ENCODE assay signal across 1 cellular context in the genomic region with DNA sequence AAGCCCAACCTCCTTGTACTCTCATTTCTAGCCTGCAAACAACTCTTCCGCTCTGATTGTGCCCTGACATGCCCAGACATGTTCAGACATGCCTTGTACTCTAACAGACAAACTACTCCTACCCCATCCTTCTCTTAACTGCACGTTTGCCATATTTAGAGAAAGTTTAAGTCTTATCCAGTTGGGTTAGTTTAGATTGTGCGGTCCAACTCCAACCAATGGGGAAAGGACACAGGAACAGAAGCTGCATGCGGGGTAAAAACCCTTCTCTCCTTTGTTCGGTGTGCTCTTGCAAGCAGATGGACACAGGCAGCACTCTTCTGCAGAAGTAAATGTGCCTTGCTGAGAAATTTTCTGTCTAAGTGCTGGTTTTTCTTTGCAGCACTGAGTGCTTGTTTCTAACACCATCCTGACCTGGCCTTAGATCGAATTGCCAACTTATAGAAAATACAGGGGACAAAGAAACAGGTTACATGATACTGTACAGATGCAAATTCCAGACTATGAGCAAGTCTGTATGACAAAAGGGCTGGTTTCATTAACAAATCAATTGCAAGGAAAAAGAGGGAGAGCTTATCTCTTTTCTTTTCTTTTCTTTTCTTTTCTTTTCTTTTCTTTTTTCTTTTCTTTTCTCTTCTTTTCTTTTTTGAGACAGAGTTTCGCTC.
A peak's percentile ranks its signal among the peaks of the same experiment; 100 is the strongest.
TF ChIP-seq lines count a peak whose summit lies in the region.

No MANE protein-coding gene starts in this region.

TF ChIP-seq in HEK293, 187 proteins besides CTCF, POLR2A, EP300 and RAD21 (continued from another document):
- TF ChIP-seq ZNF140 (tag by site-specific recombination; IDR thresholded peaks at IDR 0.05): peak; percentile 79
- peak; percentile 100 for TF ChIP-seq TRIM28 (IDR thresholded peaks at IDR 0.05; ENCODE audit: borderline replicate concordance, low read length)
- TF ChIP-seq, protein P1, sequence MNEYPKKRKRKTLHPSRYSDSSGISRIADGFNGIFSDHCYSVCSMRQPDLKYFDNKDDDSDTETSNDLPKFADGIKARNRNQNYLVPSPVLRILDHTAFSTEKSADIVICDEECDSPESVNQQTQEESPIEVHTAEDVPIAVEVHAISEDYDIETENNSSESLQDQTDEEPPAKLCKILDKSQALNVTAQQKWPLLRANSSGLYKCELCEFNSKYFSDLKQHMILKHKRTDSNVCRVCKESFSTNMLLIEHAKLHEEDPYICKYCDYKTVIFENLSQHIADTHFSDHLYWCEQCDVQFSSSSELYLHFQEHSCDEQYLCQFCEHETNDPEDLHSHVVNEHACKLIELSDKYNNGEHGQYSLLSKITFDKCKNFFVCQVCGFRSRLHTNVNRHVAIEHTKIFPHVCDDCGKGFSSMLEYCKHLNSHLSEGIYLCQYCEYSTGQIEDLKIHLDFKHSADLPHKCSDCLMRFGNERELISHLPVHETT (tag by site-specific recombination; IDR thresholded peaks at IDR 0.05): no peak
- no peak for TF ChIP-seq ZBTB1 (tag by site-specific recombination; IDR thresholded peaks at IDR 0.05)
- TF ChIP-seq SETDB1 (IDR thresholded peaks at IDR 0.05; ENCODE audit: insufficient read length, low read length): peak; percentile 100
- no peak for TF ChIP-seq ZNF529 (tag by site-specific recombination; IDR thresholded peaks at IDR 0.05; ENCODE audit: insufficient replicate concordance)
- TF ChIP-seq ZNF561 (tag by site-specific recombination; IDR thresholded peaks at IDR 0.05; ENCODE audit: borderline replicate concordance): peak; percentile 99
- TF ChIP-seq, protein P2, sequence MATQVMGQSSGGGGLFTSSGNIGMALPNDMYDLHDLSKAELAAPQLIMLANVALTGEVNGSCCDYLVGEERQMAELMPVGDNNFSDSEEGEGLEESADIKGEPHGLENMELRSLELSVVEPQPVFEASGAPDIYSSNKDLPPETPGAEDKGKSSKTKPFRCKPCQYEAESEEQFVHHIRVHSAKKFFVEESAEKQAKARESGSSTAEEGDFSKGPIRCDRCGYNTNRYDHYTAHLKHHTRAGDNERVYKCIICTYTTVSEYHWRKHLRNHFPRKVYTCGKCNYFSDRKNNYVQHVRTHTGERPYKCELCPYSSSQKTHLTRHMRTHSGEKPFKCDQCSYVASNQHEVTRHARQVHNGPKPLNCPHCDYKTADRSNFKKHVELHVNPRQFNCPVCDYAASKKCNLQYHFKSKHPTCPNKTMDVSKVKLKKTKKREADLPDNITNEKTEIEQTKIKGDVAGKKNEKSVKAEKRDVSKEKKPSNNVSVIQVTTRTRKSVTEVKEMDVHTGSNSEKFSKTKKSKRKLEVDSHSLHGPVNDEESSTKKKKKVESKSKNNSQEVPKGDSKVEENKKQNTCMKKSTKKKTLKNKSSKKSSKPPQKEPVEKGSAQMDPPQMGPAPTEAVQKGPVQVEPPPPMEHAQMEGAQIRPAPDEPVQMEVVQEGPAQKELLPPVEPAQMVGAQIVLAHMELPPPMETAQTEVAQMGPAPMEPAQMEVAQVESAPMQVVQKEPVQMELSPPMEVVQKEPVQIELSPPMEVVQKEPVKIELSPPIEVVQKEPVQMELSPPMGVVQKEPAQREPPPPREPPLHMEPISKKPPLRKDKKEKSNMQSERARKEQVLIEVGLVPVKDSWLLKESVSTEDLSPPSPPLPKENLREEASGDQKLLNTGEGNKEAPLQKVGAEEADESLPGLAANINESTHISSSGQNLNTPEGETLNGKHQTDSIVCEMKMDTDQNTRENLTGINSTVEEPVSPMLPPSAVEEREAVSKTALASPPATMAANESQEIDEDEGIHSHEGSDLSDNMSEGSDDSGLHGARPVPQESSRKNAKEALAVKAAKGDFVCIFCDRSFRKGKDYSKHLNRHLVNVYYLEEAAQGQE (tag by site-specific recombination; IDR thresholded peaks at IDR 0.05): no peak
- TF ChIP-seq PRDM1 (tag by site-specific recombination; IDR thresholded peaks at IDR 0.05): peak; percentile 35; the same call in 1 of the 2 replicates
- TF ChIP-seq, protein P3, sequence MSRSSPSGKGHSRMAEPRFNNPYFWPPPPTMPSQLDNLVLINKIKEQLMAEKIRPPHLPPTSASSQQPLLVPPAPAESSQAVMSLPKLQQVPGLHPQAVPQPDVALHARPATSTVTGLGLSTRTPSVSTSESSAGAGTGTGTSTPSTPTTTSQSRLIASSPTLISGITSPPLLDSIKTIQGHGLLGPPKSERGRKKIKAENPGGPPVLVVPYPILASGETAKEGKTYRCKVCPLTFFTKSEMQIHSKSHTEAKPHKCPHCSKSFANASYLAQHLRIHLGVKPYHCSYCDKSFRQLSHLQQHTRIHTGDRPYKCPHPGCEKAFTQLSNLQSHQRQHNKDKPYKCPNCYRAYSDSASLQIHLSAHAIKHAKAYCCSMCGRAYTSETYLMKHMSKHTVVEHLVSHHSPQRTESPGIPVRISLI (tag by site-specific recombination; IDR thresholded peaks at IDR 0.05): no peak
- TF ChIP-seq, protein P4, sequence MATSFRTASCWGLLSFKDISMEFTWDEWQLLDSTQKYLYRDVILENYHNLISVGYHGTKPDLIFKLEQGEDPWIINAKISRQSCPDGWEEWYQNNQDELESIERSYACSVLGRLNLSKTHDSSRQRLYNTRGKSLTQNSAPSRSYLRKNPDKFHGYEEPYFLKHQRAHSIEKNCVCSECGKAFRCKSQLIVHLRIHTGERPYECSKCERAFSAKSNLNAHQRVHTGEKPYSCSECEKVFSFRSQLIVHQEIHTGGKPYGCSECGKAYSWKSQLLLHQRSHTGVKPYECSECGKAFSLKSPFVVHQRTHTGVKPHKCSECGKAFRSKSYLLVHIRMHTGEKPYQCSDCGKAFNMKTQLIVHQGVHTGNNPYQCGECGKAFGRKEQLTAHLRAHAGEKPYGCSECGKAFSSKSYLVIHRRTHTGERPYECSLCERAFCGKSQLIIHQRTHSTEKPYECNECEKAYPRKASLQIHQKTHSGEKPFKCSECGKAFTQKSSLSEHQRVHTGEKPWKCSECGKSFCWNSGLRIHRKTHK (tag by site-specific recombination; IDR thresholded peaks at IDR 0.05): 0 out of 2 replicates have a peak, but pooled peaks have one; percentile 30
- 0 out of 2 replicates have a peak, but pooled peaks have one; percentile 10 for TF ChIP-seq ZNF555 (tag by site-specific recombination; conservative IDR thresholded peaks at IDR 0.05)
- TF ChIP-seq ZNF366 (tag by site-specific recombination; conservative IDR thresholded peaks at IDR 0.05): 0 out of 2 replicates have a peak, but pooled peaks have one; percentile 3
- no peak for TF ChIP-seq ZNF621 (tag by site-specific recombination; IDR thresholded peaks at IDR 0.05)
TF ChIP-seq in HEK293: peak in this region for 11.
